ENCODE assay signal across 8 cellular contexts in the genomic region with DNA sequence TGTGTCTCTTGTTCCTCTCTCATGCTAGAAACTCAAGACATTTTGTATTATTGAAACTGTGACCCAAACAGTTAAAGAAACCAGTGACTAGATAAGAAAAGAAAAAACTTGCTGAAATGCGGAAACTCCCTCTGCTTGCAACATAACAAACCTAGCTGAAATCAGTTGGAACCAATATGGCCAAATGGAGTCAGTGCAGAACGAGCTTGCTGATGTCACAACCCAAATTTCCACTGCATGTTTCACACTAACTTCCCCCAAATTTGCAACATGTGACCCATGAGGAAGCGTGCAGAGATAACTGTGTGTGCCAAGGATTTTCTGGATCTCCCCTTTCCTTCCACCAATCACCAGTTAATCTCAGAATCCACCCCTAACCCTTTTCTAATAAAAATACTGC.
DNase-seq lines count a peak whose midpoint lies in the region; ATAC-seq and TF ChIP-seq lines count a peak whose summit lies in the region.

No MANE protein-coding gene starts in this region.

- DNase-seq in activated B cell treated with CpG ODN at 0.5 μM for 24 hours (no peak), dedifferentiated amniotic fluid mesenchymal stem cell (ENCODE audit: extremely low spot score) (no peak), T1000 (lab: John Stamatoyannopoulos, UW) (no peak)
- no peak for DNase-seq in naive thymus-derived CD4-positive, alpha-beta T cell
- DNase-seq in activated naive CD4-positive, alpha-beta T cell treated with anti-CD3 and anti-CD28 coated beads, Interleukin-2, amount 10 ng/mL, durations not matched to agents 7 days and 5 days, result no peak

- no peak overlapping the region for H3K27ac ChIP-seq in naive thymus-derived CD4-positive, alpha-beta T cell (ENCODE audit: low read depth, low read length)

- no peaks in the 10 kb centered on the region for H3K27me3 ChIP-seq in naive thymus-derived CD4-positive, alpha-beta T cell (ENCODE audit: control insufficient read depth in 2 of 2, insufficient read depth in 2 of 2, low read length in 2 of 2)

- H3K4me3 Mint-ChIP-seq in activated B cell treated with CpG ODN at 0.5 μM for 24 hours, result peak overlapping the region; percentile 61
- no peak overlapping the region for H3K4me3 Mint-ChIP-seq in naive thymus-derived CD4-positive, alpha-beta T cell
- H3K4me3 Mint-ChIP-seq in activated naive CD4-positive, alpha-beta T cell treated with anti-CD3 and anti-CD28 coated beads, Interleukin-2, amount 10 ng/mL, durations not matched to agents 7 days and 5 days, result no peak overlapping the region

- H3K4me3 ChIP-seq in naive thymus-derived CD4-positive, alpha-beta T cell (ENCODE audit: low read length), result no peak overlapping the region

- H3K27ac Mint-ChIP-seq in activated B cell treated with CpG ODN at 0.5 μM for 24 hours, result peak overlapping the region; percentile 96
- no peak overlapping the region for H3K27ac Mint-ChIP-seq in naive thymus-derived CD4-positive, alpha-beta T cell
- H3K27ac Mint-ChIP-seq in activated naive CD4-positive, alpha-beta T cell treated with anti-CD3 and anti-CD28 coated beads, Interleukin-2, amount 10 ng/mL, durations not matched to agents 7 days and 5 days, result no peak overlapping the region

- TF ChIP-seq CTCF in activated B cell treated with CpG ODN at 0.5 μM for 24 hours (IDR thresholded peaks at IDR 0.05), result no peak

- no peaks in the 10 kb centered on the region for H3K27me3 Mint-ChIP-seq in activated B cell treated with CpG ODN at 0.5 μM for 24 hours
- H3K27me3 Mint-ChIP-seq in naive thymus-derived CD4-positive, alpha-beta T cell, result peaks cover 0 to 3% (median 0%) of the 10 kb centered on the region in 5 donors
- peaks cover 14% of the 10 kb centered on the region for H3K27me3 Mint-ChIP-seq in activated naive CD4-positive, alpha-beta T cell treated with anti-CD3 and anti-CD28 coated beads, Interleukin-2, amount 10 ng/mL, durations not matched to agents 7 days and 5 days

- ATAC-seq in GM18858 (IDR thresholded peaks at IDR 0.05; ENCODE audit: unreplicated experiment), result peak; percentile 56
- peak; percentile 60 for ATAC-seq in HG02938 (IDR thresholded peaks at IDR 0.05; ENCODE audit: unreplicated experiment)
- peak; percentile 75 for ATAC-seq in activated B cell treated with CpG ODN at 0.5 μM for 24 hours (ENCODE audit: low read depth)
- peak; percentile 85 for ATAC-seq in naive thymus-derived CD4-positive, alpha-beta T cell
- ATAC-seq in HG03469 (IDR thresholded peaks at IDR 0.05; ENCODE audit: unreplicated experiment), result no peak

- H3K4me1 Mint-ChIP-seq in activated B cell treated with CpG ODN at 0.5 μM for 24 hours, result peaks cover 42% of the 10 kb centered on the region
- H3K4me1 Mint-ChIP-seq in naive thymus-derived CD4-positive, alpha-beta T cell, result peaks cover 0 to 4% (median 0%) of the 10 kb centered on the region in 7 donors
- no peaks in the 10 kb centered on the region for H3K4me1 Mint-ChIP-seq in activated naive CD4-positive, alpha-beta T cell treated with anti-CD3 and anti-CD28 coated beads, Interleukin-2, amount 10 ng/mL, durations not matched to agents 7 days and 5 days

- no peaks in the 10 kb centered on the region for H3K9me3 Mint-ChIP-seq in activated B cell treated with CpG ODN at 0.5 μM for 24 hours
- H3K9me3 Mint-ChIP-seq in naive thymus-derived CD4-positive, alpha-beta T cell, result peaks cover 0 to 1% (median 0%) of the 10 kb centered on the region in 11 donors
- no peaks in the 10 kb centered on the region for H3K9me3 Mint-ChIP-seq in activated naive CD4-positive, alpha-beta T cell treated with anti-CD3 and anti-CD28 coated beads, Interleukin-2, amount 10 ng/mL, durations not matched to agents 7 days and 5 days

- POLR2A ChIA-PET in activated B cell treated with CpG ODN at 0.5 μM for 24 hours (lab: Charles Lee), result interaction anchor here (0.5 to 2.0 kb wide), 23 partner anchors 35 to 658 kb away, joined by 3 to 13 read pairs (median 3); a partner anchor contains a TSS
- POLR2A ChIA-PET in naive thymus-derived CD4-positive, alpha-beta T cell (lab: Charles Lee), result no interaction called here

- CTCF ChIA-PET in activated B cell treated with CpG ODN at 0.5 μM for 24 hours (lab: Charles Lee), result interaction anchor here (0.7 to 1.7 kb wide), 4 partner anchors 20 to 276 kb away, joined by 3 to 5 read pairs (median 4); no protein-coding TSS in a partner anchor
- CTCF ChIA-PET in naive thymus-derived CD4-positive, alpha-beta T cell (lab: Charles Lee), result no interaction called here
- CTCF ChIA-PET in activated naive CD4-positive, alpha-beta T cell treated with anti-CD3 and anti-CD28 coated beads, Interleukin-2, amount 10 ng/mL, durations not matched to agents 7 days and 5 days (lab: Charles Lee), result no interaction called here

- no peaks in the 10 kb centered on the region for H3K36me3 ChIP-seq in naive thymus-derived CD4-positive, alpha-beta T cell (ENCODE audit: control insufficient read depth in 2 of 3, insufficient read depth in 3 of 3, low read length in 3 of 3)

- H3K36me3 Mint-ChIP-seq in activated B cell treated with CpG ODN at 0.5 μM for 24 hours (ENCODE audit: low read depth), result no peaks in the 10 kb centered on the region
- H3K36me3 Mint-ChIP-seq in naive thymus-derived CD4-positive, alpha-beta T cell, result no peaks in the 10 kb centered on the region
- H3K36me3 Mint-ChIP-seq in activated naive CD4-positive, alpha-beta T cell treated with anti-CD3 and anti-CD28 coated beads, Interleukin-2, amount 10 ng/mL, durations not matched to agents 7 days and 5 days, result no peaks in the 10 kb centered on the region

- intact Hi-C loops in activated B cell treated with CpG ODN at 0.5 μM for 24 hours (cut with micrococcal nuclease), result loop anchor here (1.0 to 5.0 kb wide), 10 partner anchors 17 to 638 kb away; a partner anchor contains a TSS
- intact Hi-C loops in naive thymus-derived CD4-positive, alpha-beta T cell (cut with micrococcal nuclease), result no loop called here

- H3K4me1 ChIP-seq in naive thymus-derived CD4-positive, alpha-beta T cell (ENCODE audit: control insufficient read depth in 2 of 2, insufficient read depth in 2 of 2, low read length in 2 of 2), result no peaks in the 10 kb centered on the region

- no peaks in the 10 kb centered on the region for H3K9me3 ChIP-seq in naive thymus-derived CD4-positive, alpha-beta T cell (ENCODE audit: control insufficient read depth in 2 of 3, low read length in 3 of 3)
